25 cellular contexts compared by ENCODE assay signal in the genomic region with DNA sequence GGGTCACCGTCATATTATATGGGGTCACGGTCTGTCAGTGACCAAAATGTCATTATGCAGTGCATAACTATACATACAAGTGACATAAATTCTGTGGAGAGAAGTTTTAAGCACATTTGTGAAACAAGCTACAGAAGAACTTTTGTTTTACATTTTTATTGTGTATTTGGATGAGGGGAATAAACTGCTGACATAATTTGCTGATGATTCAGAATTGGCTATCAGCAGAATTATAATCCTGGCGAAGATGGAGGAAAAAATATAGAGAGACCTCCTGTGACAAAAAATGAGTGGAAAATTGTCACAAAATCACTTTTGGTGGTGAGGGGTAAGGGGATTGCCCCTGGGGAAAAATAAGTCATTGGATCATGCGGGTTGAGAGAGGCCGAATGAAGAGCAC.
DNase-seq lines count a peak whose midpoint lies in the region; ATAC-seq, FAIRE-seq and TF ChIP-seq lines count a peak whose summit lies in the region.
"Had no signal": no experiment of that assay in that cellular context is flagged by ENCODE, and none has a peak within 500 bp of the region (broad histone marks: within the 10 kb centered on the region; RNA-seq: fewer than 3 reads in every experiment).

No MANE protein-coding gene starts in this region.

- TF ChIP-seq EP300 in K562 (IDR thresholded peaks at IDR 0.05; ENCODE audit: low read length), result no peak

- H3K36me3 ChIP-seq in breast epithelium (no peaks in the 10 kb centered on the region), mammary epithelial cell (ENCODE audit: insufficient read depth, low read length) (no peaks in the 10 kb centered on the region), K562 (ENCODE audit: control insufficient read depth, insufficient read depth, low read length) (no peaks in the 10 kb centered on the region), trophoblast cell (ENCODE audit: control insufficient read depth in 1 of 2, insufficient read depth in 2 of 2, low read length in 2 of 2) (no peaks in the 10 kb centered on the region)
- peaks cover 0 to 10% (median 0%) of the 10 kb centered on the region in 11 experiments; a peak in 2 of 22 replicates for H3K36me3 ChIP-seq in BLaER1 treated with 17β-estradiol and CSF1 and Interleukin-3, amounts not matched to agents 10 nM and 100 nM
- H3K36me3 ChIP-seq: BE2C, HAP-1 had no signal

- peak overlapping the region; percentile 67 for H4K91ac ChIP-seq in trophoblast cell (ENCODE audit: low read depth, low read length)

- DNase-seq in breast epithelium (ENCODE audit: low spot score in 2 of 2), result no peak
- DNase-seq in mammary epithelial cell, result no peak
- DNase-seq in K562 (ENCODE audit: extremely low read depth in 1 of 4, low spot score in 3 of 4), result no peak
- DNase-seq in trophoblast cell, result no peak
- no peak for DNase-seq in HT-29 (ENCODE audit: low spot score)
- no peak for DNase-seq in chondrocyte (ENCODE audit: low spot score)
- DNase-seq in DMS 273 treated with DMSO at 0.1 percent for 48 hours (lab: John Stamatoyannopoulos, UW), result no peak
- DNase-seq: CD4-positive, CD25-positive, alpha-beta regulatory T cell; DND-41; Kasumi-1; NCI-H1694; NCI-H2081; NCI-H2171; NCI-H345; NCI-H524; NCI-H774; OCI-M1; SHP77 had no signal

- H2BK12ac ChIP-seq in trophoblast cell (ENCODE audit: low read length), result peak overlapping the region; percentile 90

- no peak overlapping the region for H3K18ac ChIP-seq in trophoblast cell (ENCODE audit: low read length)

- CTCF ChIA-PET in mammary epithelial cell (lab: Charles Lee; ENCODE audit: low non-redundant PET), result no interaction called here
- CTCF ChIA-PET in K562 (lab: Yijun Ruan, JAX; ENCODE audit: low intra/inter-chr PET ratio), result no interaction called here

- dilution Hi-C loops in mammary epithelial cell (cut with HindIII; ENCODE audit: low sequenced_read_pairs), result loop anchor here (5.0 kb wide), 2 partner anchors 63 to 67 kb away; no protein-coding TSS in a partner anchor

- in situ Hi-C loops in mammary epithelial cell (cut with MboI; ENCODE audit: low sequenced_read_pairs in 2 of 2), result no loop called here
- in situ Hi-C loops in K562 (cut with MboI), result no loop called here

- H3K4me2 ChIP-seq in mammary epithelial cell (ENCODE audit: insufficient read depth, low read depth, low read length) (no peak overlapping the region), K562 (ENCODE audit: insufficient read depth, low read length) (no peak overlapping the region), trophoblast cell (ENCODE audit: low read length) (no peak overlapping the region)
- H3K4me2 ChIP-seq in BLaER1 treated with 17β-estradiol and CSF1 and Interleukin-3, amounts not matched to agents 10 nM and 100 nM, result peak overlapping the region in 10 of 11 experiments; percentile 53 to 75 (median 60); a peak in 14 of 22 replicates
- H3K4me2 ChIP-seq: GM23338 had no signal

- H3K9ac ChIP-seq in mammary epithelial cell (ENCODE audit: insufficient read depth, low read length) (no peak overlapping the region), K562 (ENCODE audit: insufficient read depth in 1 of 2, low read depth in 2 of 2, low read length in 2 of 2) (no peak overlapping the region), trophoblast cell (ENCODE audit: low read length) (no peak overlapping the region)
- H3K9ac ChIP-seq in BLaER1 treated with 17β-estradiol and CSF1 and Interleukin-3, amounts not matched to agents 10 nM and 100 nM, result no peak overlapping the region

- H4K12ac ChIP-seq in trophoblast cell (ENCODE audit: low read depth, low read length), result no peak overlapping the region

- H3K36me3 Mint-ChIP-seq in chondrocyte (ENCODE audit: low read depth), result no peaks in the 10 kb centered on the region

- H2AK5ac ChIP-seq in trophoblast cell (ENCODE audit: low read length), result peak overlapping the region; percentile 66

- H3K4ac ChIP-seq in trophoblast cell (ENCODE audit: low read depth, low read length), result no peak overlapping the region

- peaks cover 17% of the 10 kb centered on the region for H3K79me1 ChIP-seq in trophoblast cell (ENCODE audit: low read length)

- no peak overlapping the region for H3K4me3 ChIP-seq in breast epithelium
- H3K4me3 ChIP-seq in mammary epithelial cell (replicated peaks in 1 of 3; ENCODE audit: insufficient read depth in 1 of 3, low read depth in 2 of 3, low read length in 3 of 3), result no peak overlapping the region
- H3K4me3 ChIP-seq in BLaER1 treated with 17β-estradiol and CSF1 and Interleukin-3, amounts not matched to agents 10 nM and 100 nM, result no peak overlapping the region
- H3K4me3 ChIP-seq in K562, result no peak overlapping the region
- H3K4me3 ChIP-seq in trophoblast cell (ENCODE audit: low read depth, low read length), result no peak overlapping the region
- H3K4me3 ChIP-seq: GM12878, GM23338, HAP-1, SK-N-MC had no signal

- peak overlapping the region; percentile 62 for H2BK5ac ChIP-seq in trophoblast cell (ENCODE audit: low read depth, low read length, poor library complexity)

- no peaks in the 10 kb centered on the region for H3K27me3 Mint-ChIP-seq in chondrocyte (ENCODE audit: low read depth)
- H3K27me3 Mint-ChIP-seq: CD4-positive, CD25-positive, alpha-beta regulatory T cell had no signal

- peak overlapping the region; percentile 41 to 58 for H3K27ac ChIP-seq in breast epithelium
- no peak overlapping the region for H3K27ac ChIP-seq in mammary epithelial cell (ENCODE audit: insufficient read depth, low read depth, low read length)
- H3K27ac ChIP-seq in BLaER1 treated with 17β-estradiol and CSF1 and Interleukin-3, amounts not matched to agents 10 nM and 100 nM, result peak overlapping the region in 1 of 11 experiments; percentile 50; a peak in 2 of 22 replicates
- no peak overlapping the region for H3K27ac ChIP-seq in K562 (ENCODE audit: extremely low read depth, low read depth, low read length)
- H3K27ac ChIP-seq in trophoblast cell (ENCODE audit: low read depth, low read length), result peak overlapping the region; percentile 54
- H3K27ac ChIP-seq: SK-N-MC had no signal

- no peaks in the 10 kb centered on the region for H3K9me1 ChIP-seq in K562 (ENCODE audit: control insufficient read depth, insufficient read depth, low read length)

- H3K14ac ChIP-seq in trophoblast cell (ENCODE audit: low read length), result no peak overlapping the region

- BruUV-seq in mammary epithelial cell (replicated peaks; lab: Mats Ljungman, UMichigan) (no TSS peak), K562 (replicated peaks; lab: Mats Ljungman, UMichigan) (no TSS peak)

- H3K23ac ChIP-seq in trophoblast cell (ENCODE audit: low read length), result no peak overlapping the region

- no peak for FAIRE-seq in K562 (lab: Jason Lieb, UNC)
- FAIRE-seq: GM12878, HTR-8/SVneo had no signal

- H3K9me3 ChIP-seq in breast epithelium (no peaks in the 10 kb centered on the region), mammary epithelial cell (replicated peaks; ENCODE audit: insufficient read depth, low read length) (no peaks in the 10 kb centered on the region), K562 (replicated peaks; ENCODE audit: control insufficient read depth, insufficient read depth, low read depth, low read length) (no peaks in the 10 kb centered on the region), trophoblast cell (ENCODE audit: insufficient read depth, low read depth, low read length) (no peaks in the 10 kb centered on the region)
- peaks cover 16 to 83% (median 49%) of the 10 kb centered on the region in 11 experiments; a peak in 21 of 22 replicates for H3K9me3 ChIP-seq in BLaER1 treated with 17β-estradiol and CSF1 and Interleukin-3, amounts not matched to agents 10 nM and 100 nM (replicated peaks in 1 of 11)
- H3K9me3 ChIP-seq: BE2C, HAP-1 had no signal

- H2BK120ac ChIP-seq in trophoblast cell (ENCODE audit: insufficient read depth, low read length, poor library complexity), result peak overlapping the region; percentile 14

- H3K9me3 Mint-ChIP-seq in chondrocyte (ENCODE audit: low read depth), result no peaks in the 10 kb centered on the region
- H3K9me3 Mint-ChIP-seq: GM23338 had no signal

- H3K79me2 ChIP-seq in mammary epithelial cell (ENCODE audit: insufficient read depth, low read length) (no peaks in the 10 kb centered on the region), K562 (ENCODE audit: control insufficient read depth, insufficient read depth, low read length) (no peaks in the 10 kb centered on the region), trophoblast cell (ENCODE audit: control insufficient read depth, insufficient read depth, low read length, poor library complexity) (no peaks in the 10 kb centered on the region)

- peak overlapping the region; percentile 43 for H4K8ac ChIP-seq in trophoblast cell (ENCODE audit: low read depth, low read length)

- H2AFZ ChIP-seq in mammary epithelial cell (ENCODE audit: low read depth, low read length) (no peak overlapping the region), K562 (ENCODE audit: low read depth, low read length) (no peak overlapping the region), trophoblast cell (ENCODE audit: insufficient read depth, low read length, poor library complexity) (no peak overlapping the region)
- H2AFZ ChIP-seq: GM23338 had no signal

- intact Hi-C loops in breast epithelium (cut with DNase I; ENCODE audit: low total_unique reads) (no loop called here), mammary epithelial cell (cut with micrococcal nuclease) (no loop called here), K562 (cut with micrococcal nuclease) (no loop called here)

- POLR2A ChIA-PET in K562 (lab: Yijun Ruan, JAX), result interaction anchor here (0.7 to 1.8 kb wide), 3 partner anchors 12 to 32 kb away, joined by 3 to 4 read pairs (median 3); no protein-coding TSS in a partner anchor

- ATAC-seq in K562, result no peak
- ATAC-seq: GM12878, GM23338 had no signal

- WGBS in mammary epithelial cell (ENCODE audit: low coverage, missing lambda C conversion rate), result 91% methylated on average over 5 of the region's 5 CpGs
- 0% methylated on average over 5 of the region's 5 CpGs for WGBS in K562 (ENCODE audit: insufficient coverage, low coverage, missing lambda C conversion rate)
- WGBS in trophoblast cell (ENCODE audit: extremely low coverage, insufficient coverage, insufficient read length), result no CpG with 5 or more reads among the region's 5 CpGs

- H3K27me3 ChIP-seq in breast epithelium (no peaks in the 10 kb centered on the region), mammary epithelial cell (ENCODE audit: insufficient read depth, low read length) (no peaks in the 10 kb centered on the region), K562 (ENCODE audit: control insufficient read depth in 2 of 2, insufficient read depth in 2 of 2, low read length in 2 of 2) (peaks cover 0 to 12% of the 10 kb centered on the region in 2 experiments; a peak in 2 of 5 replicates), trophoblast cell (ENCODE audit: insufficient read depth, low read length) (no peaks in the 10 kb centered on the region)
- no peaks in the 10 kb centered on the region for H3K27me3 ChIP-seq in BLaER1 treated with 17β-estradiol and CSF1 and Interleukin-3, amounts not matched to agents 10 nM and 100 nM
- H3K27me3 ChIP-seq: BE2C had no signal

- H3K4me3 Mint-ChIP-seq in chondrocyte (ENCODE audit: unreplicated experiment), result no peak overlapping the region
- H3K4me3 Mint-ChIP-seq: CD4-positive, CD25-positive, alpha-beta regulatory T cell; GM23338 had no signal

- H4K20me1 ChIP-seq in mammary epithelial cell (ENCODE audit: insufficient read depth, low read length), result no peaks in the 10 kb centered on the region
- H4K20me1 ChIP-seq in BLaER1 treated with 17β-estradiol and CSF1 and Interleukin-3, amounts not matched to agents 10 nM and 100 nM, result no peaks in the 10 kb centered on the region
- H4K20me1 ChIP-seq in K562 (replicated peaks; ENCODE audit: control insufficient read depth, insufficient read depth, low read length), result no peaks in the 10 kb centered on the region

- TF ChIP-seq CTCF in breast epithelium (IDR thresholded peaks at IDR 0.05) (no peak), mammary epithelial cell (conservative IDR thresholded peaks at IDR 0.05 in 1 of 2, IDR thresholded peaks at IDR 0.05 in 1 of 2; ENCODE audit: extremely low read depth in 1 of 2, insufficient read depth in 1 of 2, low read depth in 1 of 2, low read length in 2 of 2) (no peak), K562 (IDR thresholded peaks at IDR 0.05 in 2 of 3, conservative IDR thresholded peaks at IDR 0.05 in 1 of 3; ENCODE audit: insufficient read depth in 2 of 3, low read depth in 1 of 3, low read length in 3 of 3) (no peak), chondrocyte (IDR thresholded peaks at IDR 0.05) (no peak)

- no peak overlapping the region for H3K27ac Mint-ChIP-seq in chondrocyte (ENCODE audit: unreplicated experiment)
- H3K27ac Mint-ChIP-seq: GM23338 had no signal

- H3K4me1 Mint-ChIP-seq in chondrocyte (ENCODE audit: low read depth), result peaks cover 29% of the 10 kb centered on the region

- peaks cover 0 to 5% of the 10 kb centered on the region in 2 donors for H3K4me1 ChIP-seq in breast epithelium
- peaks cover 38% of the 10 kb centered on the region for H3K4me1 ChIP-seq in mammary epithelial cell (ENCODE audit: insufficient read depth, low read length)
- H3K4me1 ChIP-seq in BLaER1 treated with 17β-estradiol and CSF1 and Interleukin-3, amounts not matched to agents 10 nM and 100 nM, result peaks cover 23 to 61% (median 47%) of the 10 kb centered on the region in 10 experiments
- no peaks in the 10 kb centered on the region for H3K4me1 ChIP-seq in K562 (replicated peaks in 1 of 2; ENCODE audit: control insufficient read depth in 2 of 2, insufficient read depth in 2 of 2, low read length in 2 of 2)
- peaks cover 5 to 8% of the 10 kb centered on the region in 2 experiments for H3K4me1 ChIP-seq in trophoblast cell (ENCODE audit: control insufficient read depth in 1 of 2, insufficient read depth in 2 of 2, low read length in 2 of 2)

- TF ChIP-seq POLR2A in breast epithelium (IDR thresholded peaks at IDR 0.05) (no peak), K562 (conservative IDR thresholded peaks at IDR 0.05) (no peak)

- TF ChIP-seq RAD21 in K562 (CRISPR knock-in tag; conservative IDR thresholded peaks at IDR 0.05 in 1 of 2, IDR thresholded peaks at IDR 0.05 in 1 of 2), result no peak

Comparison
In these comparisons a context has a peak if more than half of its experiments do, and no peak if none do; other contexts are left out.
1. H3K27ac ChIP-seq: peak in breast epithelium (2 of 2) and trophoblast cell (single experiment); none in mammary epithelial cell (single experiment) and K562 (single experiment).
2. H3K4me2 ChIP-seq: peak in BLaER1 treated with 17β-estradiol and CSF1 and Interleukin-3, amounts not matched to agents 10 nM and 100 nM (10 of 11); none in mammary epithelial cell (single experiment), K562 (single experiment) and trophoblast cell (single experiment).